Comparison of ENCODE assay signal across 18 cellular contexts in genomic region chr3:44411031-44411645, GRCh38.
DNase-seq lines count a peak whose midpoint lies in the region; ATAC-seq and TF ChIP-seq lines count a peak whose summit lies in the region.
"Had no signal": no experiment of that assay in that cellular context is flagged by ENCODE, and none has a peak within 500 bp of the region (broad histone marks: within the 10 kb centered on the region; RNA-seq: fewer than 3 reads in every experiment).

No MANE protein-coding gene starts in this region.

- TF ChIP-seq CTCF in CD14-positive monocyte (IDR thresholded peaks at IDR 0.05) (no peak), endodermal cell (conservative IDR thresholded peaks at IDR 0.05) (no peak), OCI-LY7 (conservative IDR thresholded peaks at IDR 0.05; ENCODE audit: low read length) (no peak)

- no peaks in the 10 kb centered on the region for H3K4me1 Mint-ChIP-seq in CD14-positive monocyte
- H3K4me1 Mint-ChIP-seq in endodermal cell: peaks cover 1% of the 10 kb centered on the region
- H3K4me1 Mint-ChIP-seq: CD8-positive, alpha-beta memory T cell had no signal

- no peaks in the 10 kb centered on the region for H4K20me1 ChIP-seq in OCI-LY7 (ENCODE audit: insufficient read depth, low read length)
- H4K20me1 ChIP-seq: BLaER1 had no signal

- ATAC-seq in sciatic nerve (peak; percentile 41), HG03469 (IDR thresholded peaks at IDR 0.05; ENCODE audit: unreplicated experiment) (no peak)
- ATAC-seq: GM12878 had no signal

- H2BK120ac ChIP-seq in mesenchymal stem cell (ENCODE audit: low read depth, low read length): no peak overlapping the region

- BruUV-seq in OCI-LY7 (replicated peaks; lab: Mats Ljungman, UMichigan): no TSS peak

- H3K9ac ChIP-seq in endodermal cell (ENCODE audit: extremely low read depth, low read length, poor library complexity, severe bottlenecking) (no peak overlapping the region), mesenchymal stem cell (ENCODE audit: low read length) (no peak overlapping the region)
- H3K9ac ChIP-seq: BLaER1 had no signal

- H3K9me2 ChIP-seq in OCI-LY7 (ENCODE audit: insufficient read depth, low read length): no peaks in the 10 kb centered on the region

- WGBS in endodermal cell (ENCODE audit: insufficient coverage in 1 of 2, insufficient read length in 1 of 2), 2 experiments: 90 to 92% methylated on average over 2 to 11 of the region's 11 CpGs
- 97% methylated on average over 10 of the region's 11 CpGs for WGBS in mesenchymal stem cell

- H3K27me3 ChIP-seq in endodermal cell (ENCODE audit: control insufficient read depth, insufficient read depth, low read length, poor library complexity, severe bottlenecking) (no peaks in the 10 kb centered on the region), mesenchymal stem cell (ENCODE audit: control insufficient read depth in 1 of 2, insufficient read depth in 1 of 2, low read length in 2 of 2) (no peaks in the 10 kb centered on the region)
- H3K27me3 ChIP-seq: BLaER1 had no signal

- H3K27ac Mint-ChIP-seq in CD14-positive monocyte (peak overlapping the region in 4 of 7 donors; percentile 26 to 43 (median 32)), endodermal cell (no peak overlapping the region)

- H4K8ac ChIP-seq in mesenchymal stem cell (ENCODE audit: low read length): no peak overlapping the region

- no peaks in the 10 kb centered on the region for H3K79me2 ChIP-seq in OCI-LY7 (ENCODE audit: insufficient read depth, low read depth, low read length)

- H2AK5ac ChIP-seq in mesenchymal stem cell (ENCODE audit: low read length, severe bottlenecking): no peak overlapping the region

- H3K4me2 ChIP-seq in mesenchymal stem cell (ENCODE audit: low read length, poor library complexity, severe bottlenecking) (no peak overlapping the region), OCI-LY7 (ENCODE audit: low read length) (no peak overlapping the region)
- H3K4me2 ChIP-seq: BLaER1 had no signal

- no peak overlapping the region for H3K27ac ChIP-seq in endodermal cell (ENCODE audit: low read depth, low read length)
- no peak overlapping the region for H3K27ac ChIP-seq in mesenchymal stem cell (ENCODE audit: low read length, poor library complexity, severe bottlenecking)
- no peak overlapping the region for H3K27ac ChIP-seq in OCI-LY7 (ENCODE audit: low read depth, low read length, poor library complexity, severe bottlenecking)
- H3K27ac ChIP-seq: BLaER1 had no signal

- H2BK15ac ChIP-seq in mesenchymal stem cell (ENCODE audit: low read depth, poor library complexity, severe bottlenecking): no peak overlapping the region

- H3K36me3 Mint-ChIP-seq in CD14-positive monocyte: peaks cover 0 to 3% of the 10 kb centered on the region in 2 donors
- H3K36me3 Mint-ChIP-seq in endodermal cell (ENCODE audit: low read depth): no peaks in the 10 kb centered on the region
- H3K36me3 Mint-ChIP-seq: CD8-positive, alpha-beta memory T cell had no signal

- CTCF ChIA-PET in OCI-LY7 (lab: Charles Lee; ENCODE audit: unreplicated experiment): no interaction called here

- H4K91ac ChIP-seq in mesenchymal stem cell (ENCODE audit: low read length): peak overlapping the region; percentile 18

- no peak overlapping the region for H3K4ac ChIP-seq in mesenchymal stem cell (ENCODE audit: low read depth in 1 of 2, low read length in 2 of 2)

- H3K23ac ChIP-seq in mesenchymal stem cell (ENCODE audit: low read length in 2 of 2): no peak overlapping the region

- H3K14ac ChIP-seq in mesenchymal stem cell (ENCODE audit: low read length in 2 of 2): no peak overlapping the region

- H2AFZ ChIP-seq in mesenchymal stem cell (ENCODE audit: low read depth, low read length) (no peak overlapping the region), OCI-LY7 (ENCODE audit: low read length) (no peak overlapping the region)

- no peak overlapping the region for H2BK12ac ChIP-seq in mesenchymal stem cell (ENCODE audit: low read length in 2 of 2)

- H3K9me3 ChIP-seq in endodermal cell (ENCODE audit: control insufficient read depth, low read length) (no peaks in the 10 kb centered on the region), mesenchymal stem cell (ENCODE audit: control insufficient read depth, low read length) (no peaks in the 10 kb centered on the region), OCI-LY7 (ENCODE audit: low read length) (no peaks in the 10 kb centered on the region)
- H3K9me3 ChIP-seq: BLaER1 had no signal

- intact Hi-C loops in CD14-positive monocyte (cut with micrococcal nuclease): no loop called here
- intact Hi-C loops in sciatic nerve (cut with DNase I): no loop called here
- intact Hi-C loops in OCI-LY7 (cut with micrococcal nuclease; ENCODE audit: unreplicated experiment): no loop called here

- no peak overlapping the region for H3K18ac ChIP-seq in mesenchymal stem cell (ENCODE audit: low read depth in 1 of 2, low read length in 2 of 2)

- H3K4me1 ChIP-seq in endodermal cell (ENCODE audit: control insufficient read depth, insufficient read depth, low read length): no peaks in the 10 kb centered on the region
- H3K4me1 ChIP-seq in mesenchymal stem cell (ENCODE audit: control insufficient read depth, insufficient read depth, low read depth, low read length): no peaks in the 10 kb centered on the region
- H3K4me1 ChIP-seq in OCI-LY7 (ENCODE audit: insufficient read depth, low read length, poor library complexity, severe bottlenecking): no peaks in the 10 kb centered on the region

- H3K36me3 ChIP-seq in endodermal cell (ENCODE audit: control insufficient read depth, insufficient read depth, low read length) (peaks cover 3% of the 10 kb centered on the region), mesenchymal stem cell (ENCODE audit: control insufficient read depth in 1 of 2, insufficient read depth in 2 of 2, low read depth in 1 of 2, low read length in 2 of 2) (peaks cover 4 to 18% of the 10 kb centered on the region in 2 experiments), OCI-LY7 (ENCODE audit: insufficient read depth, low read length) (no peaks in the 10 kb centered on the region)

- peaks cover 0 to 3% (median 0%) of the 10 kb centered on the region in 3 donors for H3K27me3 Mint-ChIP-seq in CD14-positive monocyte (ENCODE audit: low read depth in 3 of 3)
- no peaks in the 10 kb centered on the region for H3K27me3 Mint-ChIP-seq in endodermal cell (ENCODE audit: insufficient read depth)
- H3K27me3 Mint-ChIP-seq: CD8-positive, alpha-beta memory T cell had no signal

- no peak overlapping the region for H2BK5ac ChIP-seq in mesenchymal stem cell (ENCODE audit: low read depth, low read length, poor library complexity, severe bottlenecking)

- H3K4me3 ChIP-seq in endodermal cell (ENCODE audit: low read length) (no peak overlapping the region), mesenchymal stem cell (ENCODE audit: insufficient read depth in 1 of 2, low read depth in 1 of 2, low read length in 2 of 2) (no peak overlapping the region), OCI-LY7 (ENCODE audit: low read depth, low read length, poor library complexity, severe bottlenecking) (no peak overlapping the region)
- H3K4me3 ChIP-seq: BLaER1, GM12878 had no signal

- no peaks in the 10 kb centered on the region for H3K79me1 ChIP-seq in mesenchymal stem cell (replicated peaks; ENCODE audit: low read length, poor library complexity, severe bottlenecking)

- DNase-seq in CD14-positive monocyte (ENCODE audit: low spot score) (no peak), endodermal cell (peak; percentile 33), mesenchymal stem cell (no peak), sciatic nerve (ENCODE audit: low spot score) (no peak), OCI-LY7 (ENCODE audit: low spot score) (no peak), NOMO-1 treated with dmso at 0.1 percent for 144 hours (lab: John Stamatoyannopoulos, UW; ENCODE audit: unreplicated experiment) (no peak)
- DNase-seq: 8988T; CD8-positive, alpha-beta memory T cell; COR-L47; DMS 273 treated with DMSO at 0.1 percent for 48 hours; DMS53; DND-41; EL; GOT3; H9 had no signal

- H3K4me3 Mint-ChIP-seq in CD14-positive monocyte (no peak overlapping the region), endodermal cell (no peak overlapping the region)
- H3K4me3 Mint-ChIP-seq: H9 had no signal

- peaks cover 0 to 4% (median 0%) of the 10 kb centered on the region in 7 donors for H3K9me3 Mint-ChIP-seq in CD14-positive monocyte
- H3K9me3 Mint-ChIP-seq in endodermal cell: no peaks in the 10 kb centered on the region
- H3K9me3 Mint-ChIP-seq: CD8-positive, alpha-beta memory T cell; H9 had no signal

- POLR2A ChIA-PET in OCI-LY7 (lab: Charles Lee): interaction anchor here (0.6 kb wide), 1 partner anchor 15 kb away, joined by 3 read pairs; no protein-coding TSS in a partner anchor
